In the genomic region with DNA sequence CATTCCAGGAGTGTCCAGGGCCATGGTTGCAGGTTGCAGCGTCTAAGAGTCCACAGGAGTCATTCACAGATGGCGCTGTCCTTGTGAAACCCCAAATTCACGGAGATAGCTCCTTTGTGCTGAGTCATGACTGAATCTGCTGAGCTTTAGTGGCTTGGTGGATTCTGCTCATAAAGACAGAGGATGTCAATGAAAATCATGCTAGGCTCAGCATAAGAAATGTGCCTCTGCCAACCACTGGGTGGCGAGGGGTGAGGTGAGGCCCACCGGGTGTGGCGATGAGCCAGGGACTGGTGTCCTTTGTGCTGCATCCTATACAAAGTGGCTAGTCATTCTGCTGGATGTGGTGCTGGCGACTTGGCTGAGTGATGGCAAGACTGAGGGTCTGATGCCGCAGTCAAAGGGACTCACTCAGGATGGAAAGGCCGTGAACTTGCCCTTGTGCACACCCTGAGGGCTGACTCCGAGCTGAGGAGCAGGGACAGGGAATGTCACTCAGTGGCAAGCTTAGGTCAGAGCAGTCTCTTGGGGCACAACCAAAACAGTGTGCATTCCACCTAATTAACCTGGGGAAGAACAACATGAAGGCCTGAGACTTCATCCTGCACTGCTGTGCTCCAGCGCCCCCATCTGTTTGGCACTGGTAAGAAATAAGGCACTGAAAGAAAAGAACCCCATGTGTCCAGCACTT, we compare ENCODE assay signal across 8 cellular contexts.
DNase-seq lines count a peak whose midpoint lies in the region; ATAC-seq, FAIRE-seq and TF ChIP-seq lines count a peak whose summit lies in the region.

No MANE protein-coding gene starts in this region.

- no peaks in the 10 kb centered on the region for H3K36me3 ChIP-seq in kidney (ENCODE audit: control insufficient read depth in 1 of 2, insufficient read depth in 2 of 2, low read length in 2 of 2)
- H3K36me3 ChIP-seq in spleen: peaks cover 0 to 59% (median 0%) of the 10 kb centered on the region in 6 donors

- peaks cover 0 to 5% of the 10 kb centered on the region in 2 donors for H3K9me3 ChIP-seq in kidney (ENCODE audit: control insufficient read depth in 1 of 2, low read length in 2 of 2)
- no peaks in the 10 kb centered on the region for H3K9me3 ChIP-seq in spleen

- peaks cover 0 to 2% of the 10 kb centered on the region in 2 donors for H3K4me1 ChIP-seq in kidney (ENCODE audit: control insufficient read depth in 1 of 2, insufficient read depth in 1 of 2, low read depth in 1 of 2, low read length in 2 of 2)
- peaks cover 0 to 7% (median 0%) of the 10 kb centered on the region in 6 donors for H3K4me1 ChIP-seq in spleen

- H3K4me3 ChIP-seq in kidney (ENCODE audit: low read length in 2 of 2): no peak overlapping the region
- no peak overlapping the region for H3K4me3 ChIP-seq in spleen

- no peaks in the 10 kb centered on the region for H3K27me3 ChIP-seq in spleen (replicated peaks in 1 of 7)

- no peak for TF ChIP-seq POLR2A in spleen (IDR thresholded peaks at IDR 0.05)

- intact Hi-C loops in kidney (cut with DNase I): no loop called here
- intact Hi-C loops in spleen (cut with DNase I; ENCODE audit: low total_unique reads): no loop called here

- DNase-seq in SIG-M5 treated with dmso at 0.1 percent for 504 hours (lab: John Stamatoyannopoulos, UW; ENCODE audit: unreplicated experiment) (peak; percentile 50), SIG-M5 (lab: John Stamatoyannopoulos, UW) (no peak), kidney (no peak), spleen (no peak), DMS79 treated with DMSO at 0.1 percent for 48 hours (lab: John Stamatoyannopoulos, UW) (no peak)
- peak; percentile 55 to 59 for DNase-seq in activated CD4-positive, alpha-beta T cell treated with anti-CD3 and anti-CD28 coated beads, Interleukin-2, amount 50 U/mL, for 48 hours

- H3K9ac ChIP-seq in kidney (ENCODE audit: low read length in 2 of 2): no peak overlapping the region

- no peak for FAIRE-seq in kidney (lab: Jason Lieb, UNC)

- WGBS in spleen, 5 donors: 72 to 86% (median 80%) methylated on average over 9 to 11 of the region's 11 CpGs

- TF ChIP-seq CTCF in LNCAP (IDR thresholded peaks at IDR 0.05) (peak; percentile 33; the same call in 1 of the 2 replicates), kidney (IDR thresholded peaks at IDR 0.05; ENCODE audit: borderline replicate concordance, extremely low read depth, insufficient read depth) (peak; percentile 19), spleen (IDR thresholded peaks at IDR 0.05 in 8 of 11, conservative IDR thresholded peaks at IDR 0.05 in 3 of 11) (peak in 5 of 11 experiments; percentile 17 to 29 (median 20))

- ATAC-seq in HG02884 (IDR thresholded peaks at IDR 0.05; ENCODE audit: unreplicated experiment): no peak

- H3K27ac ChIP-seq in kidney (ENCODE audit: low read depth in 2 of 2, low read length in 2 of 2) (no peak overlapping the region), spleen (no peak overlapping the region)

Comparison
In these comparisons a context has a peak if more than half of its experiments do, and no peak if none do; other contexts are left out.
1. DNase-seq: peak in SIG-M5 treated with dmso at 0.1 percent for 504 hours (single experiment) and activated CD4-positive, alpha-beta T cell treated with anti-CD3 and anti-CD28 coated beads, Interleukin-2, amount 50 U/mL, for 48 hours (2 of 2); none in SIG-M5 (single experiment), kidney (single experiment), spleen (single experiment) and DMS79 treated with DMSO at 0.1 percent for 48 hours (single experiment).